In the genomic region with DNA sequence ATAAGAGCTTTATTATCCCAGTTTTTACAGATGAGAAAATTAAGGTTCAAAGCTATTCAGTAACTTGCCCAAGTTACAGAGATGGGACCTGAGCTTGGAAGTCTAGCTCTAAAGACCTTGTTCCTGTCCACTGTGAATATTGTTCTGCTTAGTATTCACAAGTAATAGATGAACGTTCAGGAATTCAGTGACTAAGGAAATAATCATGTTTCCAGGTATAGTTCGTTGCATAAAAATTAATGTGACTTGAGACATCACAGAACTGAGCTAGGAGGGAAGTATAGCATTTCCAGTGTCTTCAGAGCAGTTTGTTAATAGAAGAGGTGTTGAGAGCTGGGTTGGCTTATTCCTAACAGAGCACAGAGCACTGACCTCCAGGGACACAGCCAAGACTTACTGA, we compare ENCODE assay signal across 18 cellular contexts.
"Had no signal": no experiment of that assay in that cellular context is flagged by ENCODE, and none has a peak within 500 bp of the region (broad histone marks: within the 10 kb centered on the region; RNA-seq: fewer than 3 reads in every experiment).

No MANE protein-coding gene starts in this region.

- H3K27me3 ChIP-seq: gastroesophageal sphincter, sigmoid colon, tibial artery, vagina had no signal

- H3K36me3 ChIP-seq: esophagus squamous epithelium, gastroesophageal sphincter, sigmoid colon, suprapubic skin, tibial artery, upper lobe of right lung, vagina had no signal

- H3K9me3 ChIP-seq: esophagus squamous epithelium, gastroesophageal sphincter, sigmoid colon, suprapubic skin, tibial artery, upper lobe of right lung, vagina had no signal

- H3K27ac ChIP-seq: esophagus squamous epithelium, gastroesophageal sphincter, sigmoid colon, skin epidermis, suprapubic skin, upper lobe of right lung, vagina had no signal

- DNase-seq: effector memory CD8-positive, alpha-beta T cell; esophagus squamous epithelium; foreskin fibroblast; glutamatergic neuron; islet precursor cell; left colon; natural killer cell; posterior cingulate gyrus; sigmoid colon; stimulated activated CD4-positive, alpha-beta T cell treated with anti-CD3 and anti-CD28 coated beads, Interleukin-12 subunit alpha, Interleukin-12 subunit beta, amount 100 ng/mL, for 4 hours; stimulated activated CD4-positive, alpha-beta T cell treated with anti-CD3 and anti-CD28 coated beads, Interleukin-2, amount 100 ng/mL, for 48 hours; stimulated activated naive CD4-positive, alpha-beta T cell treated with Interleukin-2 at 50 U/mL for 16 hours; tibial artery; upper lobe of right lung had no signal

- ATAC-seq: effector memory CD8-positive, alpha-beta T cell; gastroesophageal sphincter; left colon; natural killer cell; upper lobe of right lung had no signal

- H3K4me3 ChIP-seq: esophagus squamous epithelium, gastroesophageal sphincter, sigmoid colon, skin epidermis, suprapubic skin, tibial artery, upper lobe of right lung, vagina had no signal
